ENCODE assay signal across 9 cellular contexts in the genomic region with DNA sequence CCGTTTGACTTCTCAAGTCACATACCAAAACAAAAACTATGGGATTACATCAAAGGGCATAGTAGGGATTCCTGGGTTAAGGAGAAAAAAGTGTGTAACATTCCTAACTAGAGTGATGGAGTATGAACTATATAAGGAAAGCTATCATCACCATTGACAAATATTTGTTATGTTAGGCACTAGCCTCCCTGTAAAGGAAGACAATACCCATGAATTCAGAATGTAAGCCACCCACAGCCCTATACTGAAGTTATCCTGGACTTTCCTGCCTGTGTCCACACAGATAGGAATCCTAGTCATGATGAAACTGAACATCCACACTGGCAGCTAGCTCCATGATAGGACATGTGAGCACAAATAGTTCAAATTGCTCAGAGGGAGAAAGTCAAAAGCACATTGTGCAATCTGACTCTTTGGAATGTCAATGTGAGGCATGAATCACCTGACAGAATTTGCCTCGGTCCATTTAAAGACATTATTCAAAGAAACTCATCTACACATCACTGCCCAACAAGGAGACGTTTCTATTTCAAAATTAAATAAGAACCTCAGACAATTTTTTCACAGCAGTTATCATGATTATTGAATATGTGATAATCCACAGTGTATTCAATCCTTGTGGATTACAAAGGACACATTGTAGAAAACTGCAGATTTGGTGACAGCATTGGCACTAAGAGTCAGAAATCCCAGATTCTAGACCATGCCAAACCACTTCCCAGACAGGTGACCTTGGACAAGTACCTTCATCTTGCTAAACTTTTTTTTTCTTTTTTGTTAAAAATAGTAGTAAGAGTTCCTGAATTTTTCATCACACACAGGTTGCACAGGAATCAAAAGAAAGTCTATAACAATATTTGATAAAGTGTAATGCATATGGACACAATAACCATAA.
A peak's percentile ranks its signal among the peaks of the same experiment; 100 is the strongest.
DNase-seq lines count a peak whose midpoint lies in the region; ATAC-seq and TF ChIP-seq lines count a peak whose summit lies in the region.
"Had no signal": no experiment of that assay in that cellular context is flagged by ENCODE, and none has a peak within 500 bp of the region (broad histone marks: within the 10 kb centered on the region; RNA-seq: fewer than 3 reads in every experiment).

No MANE protein-coding gene starts in this region.

- TF ChIP-seq POLR2A in esophagus squamous epithelium (IDR thresholded peaks at IDR 0.05) = no peak

- peak; percentile 81 for DNase-seq in AG09319 (ENCODE audit: extremely low read depth, low read depth)
- peak; percentile 87 for DNase-seq in Panc1 (ENCODE audit: low read depth, low spot score)
- DNase-seq in esophagus squamous epithelium (lab: John Stamatoyannopoulos, UW) = no peak
- peak; percentile 22 for DNase-seq in mucosa of gallbladder (ENCODE audit: low spot score)
- DNase-seq in CD8-positive, alpha-beta T cell = no peak
- no peak for DNase-seq in G401 (ENCODE audit: low spot score)
- DNase-seq in NCI-H748 (lab: John Stamatoyannopoulos, UW; ENCODE audit: unreplicated experiment) = no peak

- in situ Hi-C loops in Panc1 (cut with HindIII; ENCODE audit: low pct_unique_long_range_greater_than_20kb, low sequenced_read_pairs) (no loop called here), G401 (cut with HindIII; ENCODE audit: low sequenced_read_pairs) (no loop called here)

- H3K4me1 ChIP-seq in Panc1 (ENCODE audit: control insufficient read depth, insufficient read depth, low read length) = peaks cover 32% of the 10 kb centered on the region
- H3K4me1 ChIP-seq in esophagus squamous epithelium = peaks cover 0 to 18% (median 3%) of the 10 kb centered on the region in 3 donors
- no peaks in the 10 kb centered on the region for H3K4me1 ChIP-seq in CD8-positive, alpha-beta T cell (ENCODE audit: insufficient read depth, low read length)

- H3K4me3 Mint-ChIP-seq in CD8-positive, alpha-beta T cell = no peak overlapping the region
- H3K4me3 Mint-ChIP-seq: central memory CD8-positive, alpha-beta T cell had no signal

- H3K36me3 Mint-ChIP-seq in CD8-positive, alpha-beta T cell = no peaks in the 10 kb centered on the region

- WGBS in esophagus squamous epithelium, 2 donors = 7 to 18% methylated on average over 3 of the region's 3 CpGs

- no peak overlapping the region for H3K27ac Mint-ChIP-seq in CD8-positive, alpha-beta T cell

- no peaks in the 10 kb centered on the region for H3K4me1 Mint-ChIP-seq in CD8-positive, alpha-beta T cell (ENCODE audit: low read depth)
- H3K4me1 Mint-ChIP-seq: central memory CD8-positive, alpha-beta T cell had no signal

- BruUV-seq in Panc1 (replicated peaks; lab: Mats Ljungman, UMichigan) = no TSS peak

- POLR2A ChIA-PET in Panc1 (lab: Charles Lee) = interaction anchor here (0.6 to 0.7 kb wide), 2 partner anchors 102 to 475 kb away, joined by 3 to 7 read pairs; no protein-coding TSS in a partner anchor
- POLR2A ChIA-PET in CD8-positive, alpha-beta T cell (lab: Charles Lee) = no interaction called here

- H3K4me3 ChIP-seq in Panc1 (ENCODE audit: low read depth in 2 of 2, low read length in 2 of 2) (peak overlapping the region in 1 of 2 experiments; percentile 23; a peak in 2 of 4 replicates), esophagus squamous epithelium (no peak overlapping the region)
- no peak overlapping the region for H3K4me3 ChIP-seq in CD8-positive, alpha-beta T cell (ENCODE audit: low read depth, low read length)

- H3K27ac ChIP-seq in Panc1 (ENCODE audit: low read length) (peak overlapping the region; percentile 92), esophagus squamous epithelium (peak overlapping the region; percentile 69 to 79 (median 76))
- H3K27ac ChIP-seq in CD8-positive, alpha-beta T cell (ENCODE audit: low read depth, low read length) = no peak overlapping the region

- peaks cover 2% of the 10 kb centered on the region for H3K9me3 Mint-ChIP-seq in CD8-positive, alpha-beta T cell

- CTCF ChIA-PET in Panc1 (lab: Charles Lee) = no interaction called here
- CTCF ChIA-PET in CD8-positive, alpha-beta T cell (lab: Charles Lee) = no interaction called here

- H3K9me3 ChIP-seq in Panc1 (ENCODE audit: control insufficient read depth, insufficient read depth, low read depth, low read length) (peaks cover 3% of the 10 kb centered on the region; the same call in 1 of the 2 replicates), esophagus squamous epithelium (no peaks in the 10 kb centered on the region)
- H3K9me3 ChIP-seq in CD8-positive, alpha-beta T cell (ENCODE audit: low read length) = no peaks in the 10 kb centered on the region

- intact Hi-C loops in Panc1 (cut with micrococcal nuclease; ENCODE audit: unreplicated experiment) = loop anchor here (5.0 kb wide), 1 partner anchor 110 kb away; no protein-coding TSS in a partner anchor
- intact Hi-C loops in esophagus squamous epithelium (cut with DNase I) = no loop called here
- intact Hi-C loops in CD8-positive, alpha-beta T cell (cut with DNase I, micrococcal nuclease) = no loop called here

- peaks cover 3% of the 10 kb centered on the region for H3K27me3 Mint-ChIP-seq in CD8-positive, alpha-beta T cell (ENCODE audit: low read depth)
- H3K27me3 Mint-ChIP-seq: central memory CD8-positive, alpha-beta T cell had no signal

- H3K36me3 ChIP-seq in Panc1 (ENCODE audit: control insufficient read depth, insufficient read depth, low read length) (no peaks in the 10 kb centered on the region), esophagus squamous epithelium (no peaks in the 10 kb centered on the region)
- H3K36me3 ChIP-seq in CD8-positive, alpha-beta T cell (ENCODE audit: insufficient read depth, low read length) = no peaks in the 10 kb centered on the region

- ATAC-seq in Panc1 (peak; percentile 87), GM18502 (IDR thresholded peaks at IDR 0.05; ENCODE audit: poor library complexity, unreplicated experiment) (no peak)
- ATAC-seq in CD8-positive, alpha-beta T cell = no peak

- H3K27me3 ChIP-seq in Panc1 (ENCODE audit: control insufficient read depth, insufficient read depth, low read length) (no peaks in the 10 kb centered on the region), esophagus squamous epithelium (no peaks in the 10 kb centered on the region)
- H3K27me3 ChIP-seq in CD8-positive, alpha-beta T cell (ENCODE audit: insufficient read depth, low read length) = no peaks in the 10 kb centered on the region

- TF ChIP-seq CTCF in AG09319 (IDR thresholded peaks at IDR 0.05; ENCODE audit: low read depth, low read length) = no peak
- no peak for TF ChIP-seq CTCF in Panc1 (IDR thresholded peaks at IDR 0.05)
- TF ChIP-seq CTCF in esophagus squamous epithelium (IDR thresholded peaks at IDR 0.05) = no peak
- TF ChIP-seq CTCF in CD8-positive, alpha-beta T cell (IDR thresholded peaks at IDR 0.05) = no peak

Comparison
In these comparisons a context has a peak if more than half of its experiments do, and no peak if none do; other contexts are left out.
1. DNase-seq: peak in AG09319 (single experiment), Panc1 (single experiment) and mucosa of gallbladder (single experiment); none in esophagus squamous epithelium (single experiment), CD8-positive, alpha-beta T cell (0 of 7), G401 (single experiment) and NCI-H748 (single experiment).